Comparison of ENCODE assay signal across 1 cellular context in the genomic region with DNA sequence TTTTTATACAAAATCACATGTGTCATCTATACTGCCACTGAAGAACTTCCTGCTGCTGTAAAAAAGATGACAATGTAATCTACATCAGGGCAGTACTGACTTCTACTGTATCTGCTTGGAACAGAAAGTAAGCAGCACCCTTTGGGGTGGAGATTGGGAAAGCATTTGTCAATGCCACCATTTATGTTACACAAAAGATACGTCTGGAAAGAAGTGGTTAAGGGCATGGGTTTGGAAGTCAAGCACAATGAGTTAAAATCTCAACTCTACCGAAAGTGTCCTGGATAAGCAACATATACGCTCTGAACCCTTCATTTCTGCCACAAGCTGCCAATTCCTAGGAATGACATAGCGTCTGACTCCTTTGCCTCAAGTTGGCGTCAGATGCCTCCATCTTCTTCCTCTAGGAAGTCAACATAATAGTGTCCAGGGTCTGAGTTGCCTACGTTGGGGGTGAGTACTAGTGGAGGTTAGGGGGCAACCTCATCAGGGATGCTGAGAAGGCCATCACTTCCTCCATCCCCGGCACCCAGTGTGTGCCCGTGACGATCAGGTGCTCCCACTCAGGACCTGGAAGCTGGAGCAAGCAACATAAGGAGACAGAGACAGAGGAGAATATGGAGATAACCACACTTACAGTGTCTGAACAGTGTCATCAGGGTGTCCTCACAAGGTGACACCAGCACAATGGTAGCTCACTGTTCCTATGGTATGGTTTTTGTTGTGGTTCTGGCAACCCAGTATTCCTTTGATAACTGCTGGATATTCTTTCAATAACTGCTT.
TF ChIP-seq lines count a peak whose summit lies in the region.

No MANE protein-coding gene starts in this region.

TF ChIP-seq in K562, 482 proteins besides CTCF, POLR2A, EP300 and RAD21 (continued from another document and continues in another):
- no peak for TF ChIP-seq BCLAF1 (IDR thresholded peaks at IDR 0.05; ENCODE audit: borderline replicate concordance in 1 of 2, control insufficient read depth in 1 of 2, low read depth in 2 of 2, low read length in 1 of 2)
- no peak for TF ChIP-seq ZNF740 (CRISPR knock-in tag; IDR thresholded peaks at IDR 0.05)
- TF ChIP-seq ZNF740 (tag; IDR thresholded peaks at IDR 0.05), result peak in 1 of 2 experiments; percentile 63; a peak in 2 of 4 replicates
- no peak for TF ChIP-seq E4F1 (CRISPR knock-in tag; IDR thresholded peaks at IDR 0.05; ENCODE audit: borderline replicate concordance)
- no peak for TF ChIP-seq ZBTB26 (CRISPR knock-in tag; IDR thresholded peaks at IDR 0.05)
- TF ChIP-seq HNRNPL (IDR thresholded peaks at IDR 0.05; ENCODE audit: low read depth, low read length), result no peak
- peak; percentile 96 for TF ChIP-seq POLR2AphosphoS5 (IDR thresholded peaks at IDR 0.05; ENCODE audit: control insufficient read depth, insufficient read depth, low read depth, low read length)
- TF ChIP-seq KLF10 (CRISPR knock-in tag; IDR thresholded peaks at IDR 0.05), result no peak
- no peak for TF ChIP-seq GTF2E2 (tag; IDR thresholded peaks at IDR 0.05)
- TF ChIP-seq SIN3B (IDR thresholded peaks at IDR 0.05; ENCODE audit: low read depth), result no peak
- TF ChIP-seq, protein P1, sequence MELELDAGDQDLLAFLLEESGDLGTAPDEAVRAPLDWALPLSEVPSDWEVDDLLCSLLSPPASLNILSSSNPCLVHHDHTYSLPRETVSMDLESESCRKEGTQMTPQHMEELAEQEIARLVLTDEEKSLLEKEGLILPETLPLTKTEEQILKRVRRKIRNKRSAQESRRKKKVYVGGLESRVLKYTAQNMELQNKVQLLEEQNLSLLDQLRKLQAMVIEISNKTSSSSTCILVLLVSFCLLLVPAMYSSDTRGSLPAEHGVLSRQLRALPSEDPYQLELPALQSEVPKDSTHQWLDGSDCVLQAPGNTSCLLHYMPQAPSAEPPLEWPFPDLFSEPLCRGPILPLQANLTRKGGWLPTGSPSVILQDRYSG (tag; conservative IDR thresholded peaks at IDR 0.05; ENCODE audit: low read depth), result peak; percentile 78; the same call in 1 of the 2 replicates
- peak; percentile 69 for TF ChIP-seq ZNF644 (tag; IDR thresholded peaks at IDR 0.05; ENCODE audit: low read depth)
- TF ChIP-seq RUNX1 (IDR thresholded peaks at IDR 0.05; ENCODE audit: low read depth), result no peak
- TF ChIP-seq LCOR (CRISPR knock-in tag; IDR thresholded peaks at IDR 0.05), result no peak
- TF ChIP-seq ETV1 (tag; conservative IDR thresholded peaks at IDR 0.05; ENCODE audit: low read depth), result 0 out of 2 replicates have a peak, but pooled peaks have one; percentile 33
- TF ChIP-seq SRSF1 (IDR thresholded peaks at IDR 0.05; ENCODE audit: low read depth, low read length), result no peak
- no peak for TF ChIP-seq ZNF121 (CRISPR knock-in tag; conservative IDR thresholded peaks at IDR 0.05)
- TF ChIP-seq, protein P2, sequence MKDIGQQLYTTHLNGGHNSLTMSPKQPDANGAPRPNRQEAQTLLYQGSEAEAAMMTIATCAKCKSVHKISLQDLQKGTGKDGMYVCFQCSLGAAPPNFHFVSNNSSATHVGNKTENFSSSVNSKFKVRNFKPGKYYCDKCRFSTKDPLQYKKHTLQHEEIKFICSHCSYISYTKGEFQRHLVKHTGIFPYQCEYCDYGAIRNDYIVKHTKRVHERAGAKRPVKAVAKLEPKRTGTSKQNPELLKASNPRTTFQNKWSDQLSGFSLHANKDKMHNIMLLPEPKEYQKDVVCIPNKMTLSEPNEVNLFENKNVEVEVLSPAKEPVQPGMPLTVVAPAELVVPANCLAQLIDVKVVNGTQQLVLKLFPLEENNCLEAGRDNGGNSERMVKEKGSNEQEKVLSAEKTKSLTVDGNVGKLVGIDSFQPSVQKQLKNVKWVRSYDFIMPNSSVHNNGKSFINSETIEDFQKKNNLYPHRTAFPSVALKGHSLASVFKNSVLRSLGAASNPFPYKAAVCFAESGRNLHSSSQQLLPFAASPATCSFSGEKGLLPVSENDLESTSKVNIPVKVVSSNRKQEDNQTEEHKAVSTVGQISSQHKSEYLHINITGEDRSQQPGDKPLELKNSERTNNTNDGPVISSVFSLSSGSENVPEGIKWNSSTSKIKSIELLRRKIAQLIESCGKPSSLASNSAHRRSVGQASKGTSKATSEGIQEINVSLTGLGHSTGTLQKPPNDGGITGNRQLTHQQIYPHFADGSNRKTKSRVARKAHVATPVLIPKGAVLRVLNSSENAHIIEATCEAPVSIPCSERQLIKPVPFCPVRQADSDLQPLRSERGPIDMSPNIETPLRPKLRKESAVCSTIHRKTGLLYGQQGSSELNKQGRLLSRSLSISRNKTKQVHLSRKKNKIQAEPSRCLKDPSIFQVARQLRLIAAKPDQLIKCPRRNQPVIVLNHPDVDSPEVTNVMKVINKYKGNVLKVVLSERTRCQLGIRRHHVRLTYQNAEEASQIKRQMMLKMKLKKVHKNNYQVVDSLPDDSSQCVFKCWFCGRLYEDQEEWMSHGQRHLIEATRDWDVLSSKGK (CRISPR knock-in tag; IDR thresholded peaks at IDR 0.05), result no peak
- TF ChIP-seq SIN3A (IDR thresholded peaks at IDR 0.05; ENCODE audit: borderline replicate concordance in 2 of 2, control insufficient read depth in 1 of 2, low read depth in 2 of 2, low read length in 2 of 2), result 0 out of 4 replicates have a peak, but pooled peaks of 1 of the 2 experiments have one; percentile 6
- TF ChIP-seq CLOCK (CRISPR knock-in tag; IDR thresholded peaks at IDR 0.05; ENCODE audit: borderline replicate concordance), result no peak
- TF ChIP-seq RAD51 (IDR thresholded peaks at IDR 0.05; ENCODE audit: borderline replicate concordance, low read depth), result no peak; the same call in 1 of the 2 replicates
- no peak for TF ChIP-seq RBM25 (IDR thresholded peaks at IDR 0.05; ENCODE audit: low read depth, low read length, severe bottlenecking)
- TF ChIP-seq TCFL5 (CRISPR knock-in tag; conservative IDR thresholded peaks at IDR 0.05), result no peak
- no peak for TF ChIP-seq ZNF717 (CRISPR knock-in tag; IDR thresholded peaks at IDR 0.05)
- TF ChIP-seq HOXB6 (CRISPR knock-in tag; IDR thresholded peaks at IDR 0.05; ENCODE audit: borderline replicate concordance), result no peak
- no peak; the same call in 1 of the 2 replicates for TF ChIP-seq MTA1 (IDR thresholded peaks at IDR 0.05; ENCODE audit: borderline replicate concordance)
- no peak for TF ChIP-seq HLTF (IDR thresholded peaks at IDR 0.05)
- no peak for TF ChIP-seq ZNF445 (CRISPR knock-in tag; IDR thresholded peaks at IDR 0.05; ENCODE audit: low read depth)
- no peak for TF ChIP-seq TFAP4 (CRISPR knock-in tag; IDR thresholded peaks at IDR 0.05; ENCODE audit: borderline replicate concordance)
- no peak for TF ChIP-seq HIVEP1 (CRISPR knock-in tag; IDR thresholded peaks at IDR 0.05)
- no peak for TF ChIP-seq PHB (CRISPR knock-in tag; IDR thresholded peaks at IDR 0.05)
- no peak for TF ChIP-seq PCBP1 (IDR thresholded peaks at IDR 0.05; ENCODE audit: low read depth, low read length, poor library complexity, severe bottlenecking)
- no peak for TF ChIP-seq ZFP30 (CRISPR knock-in tag; IDR thresholded peaks at IDR 0.05; ENCODE audit: borderline replicate concordance)
- peak; percentile 96 for TF ChIP-seq ZNF592 (IDR thresholded peaks at IDR 0.05)
